In the genomic region with DNA sequence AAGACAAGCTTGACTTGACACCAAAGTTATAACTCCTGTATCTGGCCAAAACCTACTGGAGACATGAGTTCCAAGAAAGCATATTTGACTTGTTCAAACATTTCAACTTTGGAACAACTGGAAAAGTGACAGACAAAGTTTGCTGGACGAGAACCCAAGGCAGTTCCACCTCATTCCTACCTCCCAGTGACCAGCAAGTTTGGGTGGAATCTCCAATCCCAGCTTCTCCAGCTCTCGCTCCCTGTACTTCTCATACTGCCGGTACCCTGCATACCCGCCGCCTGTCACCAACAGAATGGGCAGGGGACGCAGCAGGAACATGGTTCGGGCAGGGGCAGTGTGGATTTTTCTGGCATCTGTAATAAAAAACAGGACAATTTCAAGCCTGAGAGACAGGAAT, we compare ENCODE assay signal across 25 cellular contexts. TPM values are rescaled to one million over a fixed set of nuclear protein-coding genes. Genes with fewer than 3 reads are reported as not detected.
DNase-seq lines count a peak whose midpoint lies in the region; ATAC-seq and TF ChIP-seq lines count a peak whose summit lies in the region.
"Had no signal": no experiment of that assay in that cellular context is flagged by ENCODE, and none has a peak within 500 bp of the region (broad histone marks: within the 10 kb centered on the region; RNA-seq: fewer than 3 reads in every experiment).

No MANE protein-coding gene starts in this region.

- no peak for ATAC-seq in HG02571 (IDR thresholded peaks at IDR 0.05; ENCODE audit: unreplicated experiment)
- ATAC-seq: HepG2; left ventricle myocardium superior; stimulated activated naive CD8-positive, alpha-beta T cell treated with anti-CD3 and anti-CD28 coated beads, Interleukin-15, Interleukin-2, amounts not matched to agents 100 U/mL and 50 U/mL, for 24 hours had no signal

- no peak overlapping the region for H2BK15ac ChIP-seq in mesendoderm (replicated peaks; ENCODE audit: low read depth)

- H2AK5ac ChIP-seq in mesendoderm (ENCODE audit: low read length) = no peak overlapping the region

- H3K27me3 Mint-ChIP-seq in chondrocyte (ENCODE audit: low read depth) = no peaks in the 10 kb centered on the region
- H3K27me3 Mint-ChIP-seq: CD8-positive, alpha-beta memory T cell; progenitor cell of endocrine pancreas had no signal

- peak overlapping the region; percentile 41 for H3K27ac Mint-ChIP-seq in chondrocyte (ENCODE audit: unreplicated experiment)
- H3K27ac Mint-ChIP-seq: neural progenitor cell, progenitor cell of endocrine pancreas had no signal

- H3K27ac ChIP-seq in GM23248 (peak overlapping the region; percentile 99), HUES64 (ENCODE audit: low read depth, low read length) (peak overlapping the region; percentile 84; the same call in 1 of the 2 replicates), mesendoderm (ENCODE audit: low read depth, low read length) (peak overlapping the region; percentile 7)
- H3K27ac ChIP-seq: neural progenitor cell, tibial nerve had no signal

- H3K36me3 Mint-ChIP-seq in chondrocyte (ENCODE audit: low read depth) = peaks cover 9% of the 10 kb centered on the region

- H3K9ac ChIP-seq in GM23248 (peak overlapping the region; percentile 84), HUES64 (ENCODE audit: low read depth, low read length) (no peak overlapping the region), mesendoderm (ENCODE audit: low read length) (no peak overlapping the region)
- H3K9ac ChIP-seq: neural progenitor cell had no signal

- no peak overlapping the region for H4K5ac ChIP-seq in mesendoderm (ENCODE audit: low read length)

- H3K4me1 ChIP-seq in GM23248 (ENCODE audit: insufficient read depth) (peaks cover 52% of the 10 kb centered on the region), HUES64 (ENCODE audit: insufficient read depth, low read length) (peaks cover 15% of the 10 kb centered on the region), mesendoderm (ENCODE audit: control insufficient read depth, low read depth, low read length) (no peaks in the 10 kb centered on the region)
- H3K4me1 ChIP-seq: neural progenitor cell had no signal

- no peak overlapping the region for H3K56ac ChIP-seq in mesendoderm (ENCODE audit: low read length)

- in situ Hi-C loops in GM23248 (cut with MboI) (no loop called here), GM13977 (cut with MboI; ENCODE audit: low pct_unique_long_range_greater_than_20kb, low sequenced_read_pairs, unreplicated experiment) (no loop called here)

- DNase-seq in GM23248 (no peak), chondrocyte (ENCODE audit: low spot score) (no peak), mesendoderm (no peak), NCI-H446 (lab: John Stamatoyannopoulos, UW) (no peak), DMS114 treated with DMSO at 0.1 percent for 48 hours (lab: John Stamatoyannopoulos, UW; ENCODE audit: unreplicated experiment) (no peak), GM13977 (ENCODE audit: low spot score) (no peak)
- DNase-seq: activated CD4-positive, alpha-beta T cell treated with anti-CD3 and anti-CD28 coated beads for 4 hours; activated naive CD4-positive, alpha-beta T cell treated with Interleukin-2 at 50 U/mL for 16 hours; CD8-positive, alpha-beta memory T cell; cerebellar nuclear complex; DND-41; effector CD4-positive, alpha-beta T cell; left ventricle myocardium superior; NCI-H1105; NCI-H2107; NCI-H526; Right ventricle myocardium superior; stimulated activated naive CD8-positive, alpha-beta T cell treated with anti-CD3 and anti-CD28 coated beads, Interleukin-15, Interleukin-2, amounts not matched to agents 100 U/mL and 50 U/mL, for 24 hours had no signal

- 98% methylated on average over 7 of the region's 7 CpGs for WGBS in GM23248 (ENCODE audit: low coverage in 1 of 2, low lambda C conversion rate in 2 of 2, missing lambda C conversion rate in 2 of 2), 2 experiments
- WGBS in HUES64 = 92% methylated on average over 7 of the region's 7 CpGs
- WGBS in mesendoderm (ENCODE audit: extremely low coverage, insufficient coverage, low lambda C conversion rate) = no CpG with 5 or more reads among the region's 7 CpGs

- H3K27me3 ChIP-seq in GM23248 (replicated peaks; ENCODE audit: insufficient read depth) = no peaks in the 10 kb centered on the region
- H3K27me3 ChIP-seq in HUES64 (ENCODE audit: insufficient read depth, low read length) = no peaks in the 10 kb centered on the region
- H3K27me3 ChIP-seq in mesendoderm (ENCODE audit: insufficient read depth, low read length, poor library complexity) = no peaks in the 10 kb centered on the region
- H3K27me3 ChIP-seq: neural progenitor cell, tibial nerve had no signal

- H3K79me2 ChIP-seq in GM23248 (ENCODE audit: insufficient read depth) (peaks cover 57% of the 10 kb centered on the region), mesendoderm (ENCODE audit: control insufficient read depth, insufficient read depth, low read length) (peaks cover 4% of the 10 kb centered on the region)

- no peak overlapping the region for H3K4me3 Mint-ChIP-seq in chondrocyte (ENCODE audit: unreplicated experiment)
- H3K4me3 Mint-ChIP-seq: CD8-positive, alpha-beta memory T cell; neural progenitor cell had no signal

- peaks cover 5% of the 10 kb centered on the region for H3K79me1 ChIP-seq in mesendoderm (ENCODE audit: low read length)

- H3K9me3 Mint-ChIP-seq in chondrocyte (ENCODE audit: low read depth) = no peaks in the 10 kb centered on the region
- H3K9me3 Mint-ChIP-seq: CD8-positive, alpha-beta memory T cell; neural progenitor cell had no signal

- no peaks in the 10 kb centered on the region for H4K20me1 ChIP-seq in GM23248 (ENCODE audit: insufficient read depth)

- no peak overlapping the region for H2BK120ac ChIP-seq in mesendoderm (ENCODE audit: low read depth, low read length)

- H3F3A ChIP-seq in GM23248 (ENCODE audit: insufficient read depth) = peaks cover 58% of the 10 kb centered on the region

- no peak overlapping the region for H2AFZ ChIP-seq in GM23248
- H2AFZ ChIP-seq: neural progenitor cell had no signal

- no peak overlapping the region for H2BK5ac ChIP-seq in mesendoderm (ENCODE audit: low read length)

- H3K4me1 Mint-ChIP-seq in chondrocyte (ENCODE audit: low read depth) = peaks cover 25% of the 10 kb centered on the region
- H3K4me1 Mint-ChIP-seq: neural progenitor cell had no signal

- no peak overlapping the region for H3K18ac ChIP-seq in mesendoderm (ENCODE audit: low read length)

- H3K4ac ChIP-seq in mesendoderm (ENCODE audit: low read depth, low read length) = no peak overlapping the region

- H3K4me3 ChIP-seq in GM23248 (no peak overlapping the region), HUES64 (ENCODE audit: low read length) (no peak overlapping the region), mesendoderm (ENCODE audit: low read length) (no peak overlapping the region)
- H3K4me3 ChIP-seq: HAP-1, neural progenitor cell, tibial nerve had no signal

- H3K36me3 ChIP-seq in GM23248 (ENCODE audit: low read depth) (peaks cover 5% of the 10 kb centered on the region; the same call in 1 of the 2 replicates), HUES64 (ENCODE audit: insufficient read depth, low read length) (peaks cover 51% of the 10 kb centered on the region), mesendoderm (ENCODE audit: control insufficient read depth, insufficient read depth, low read length) (peaks cover 3% of the 10 kb centered on the region)
- H3K36me3 ChIP-seq: neural progenitor cell had no signal

- H3K9me3 ChIP-seq in GM23248 (ENCODE audit: low read depth) (no peaks in the 10 kb centered on the region), HUES64 (ENCODE audit: insufficient read depth, low read depth, low read length) (no peaks in the 10 kb centered on the region)
- H3K9me3 ChIP-seq: HAP-1, tibial nerve had no signal

- H3K23ac ChIP-seq in mesendoderm (ENCODE audit: low read length) = no peak overlapping the region

- H3K4me2 ChIP-seq in GM23248 (ENCODE audit: unreplicated experiment) = peak overlapping the region; percentile 56
- no peak overlapping the region for H3K4me2 ChIP-seq in mesendoderm (ENCODE audit: low read length)
- H3K4me2 ChIP-seq: neural progenitor cell had no signal

- TF ChIP-seq CTCF in chondrocyte (IDR thresholded peaks at IDR 0.05) (no peak), GM13977 (IDR thresholded peaks at IDR 0.05; ENCODE audit: extremely low read depth, insufficient read depth, missing control alignments) (no peak)

- no peaks in the 10 kb centered on the region for H3K9me2 ChIP-seq in GM23248 (ENCODE audit: insufficient read depth)

- no peak overlapping the region for H4K8ac ChIP-seq in mesendoderm (ENCODE audit: low read depth, low read length)

RNA-seq across cellular contexts. Expression of a gene that starts 14.1 kb away (rescaled TPM):
- total RNA-seq in GM23248 (2014; rRNA removed; shearing (Covaris generic)) = 34.2 and 51.7 TPM in 2 replicates
- 32.7 and 33.3 TPM in 2 replicates for polyA plus RNA-seq in GM23248 (2016; fragmentation: Nextera tagmentation; extraction: Ambion mirVana)
- 26.4 TPM for polyA plus RNA-seq in HUES64 (2013, experiment 1 of 2)
- polyA plus RNA-seq in HUES64 (2013, experiment 2 of 2) = 27.4 TPM
- 28.6 to 32.8 TPM (median 28.9 TPM) in 3 replicates for total RNA-seq in chondrocyte
- polyA plus RNA-seq in mesendoderm (2013, experiment 1 of 2) = 26.7 TPM
- polyA plus RNA-seq in mesendoderm (2013, experiment 2 of 2) = 26.6 TPM

Comparison
In these comparisons a context has a peak if more than half of its experiments do, and no peak if none do; other contexts are left out.
1. H3K27ac ChIP-seq: peak in every context shown above with its lines; median percentile 99 in GM23248; 84 in HUES64; 7 in mesendoderm.